33 cellular contexts compared by ENCODE assay signal in the genomic region with DNA sequence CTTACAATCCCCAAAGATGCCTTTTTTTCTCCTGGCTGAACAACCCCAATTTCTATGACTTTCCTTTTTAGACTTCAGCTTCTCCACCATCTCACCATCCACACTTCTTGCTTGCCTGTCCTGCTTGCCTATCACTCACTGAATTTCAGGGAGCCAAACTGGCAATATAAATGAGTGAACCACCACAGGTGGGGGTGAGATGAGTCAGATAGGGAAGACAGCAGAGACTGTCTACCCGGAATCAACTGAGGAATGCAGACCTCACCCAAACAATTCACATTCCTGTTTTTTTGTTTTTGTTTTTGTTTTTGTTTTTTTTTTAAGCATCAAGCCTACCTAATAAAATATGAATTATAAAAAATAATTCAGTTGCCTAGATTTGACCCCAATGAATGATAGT.
DNase-seq lines count a peak whose midpoint lies in the region; ATAC-seq, FAIRE-seq and TF ChIP-seq lines count a peak whose summit lies in the region.
"Had no signal": no experiment of that assay in that cellular context is flagged by ENCODE, and none has a peak within 500 bp of the region (broad histone marks: within the 10 kb centered on the region; RNA-seq: fewer than 3 reads in every experiment).

No MANE protein-coding gene starts in this region.

- H3K9ac ChIP-seq in H1 (replicated peaks in 1 of 4; ENCODE audit: extremely low read depth in 1 of 4, low read depth in 3 of 4, low read length in 3 of 4), result no peak overlapping the region
- no peak overlapping the region for H3K9ac ChIP-seq in smooth muscle cell (ENCODE audit: low read depth)

- no peak for TF ChIP-seq POLR2A in H1 (IDR thresholded peaks at IDR 0.05; ENCODE audit: control extremely low read depth in 1 of 2, low read depth in 2 of 2, low read length in 2 of 2)

- peaks cover 0 to 2% (median 0%) of the 10 kb centered on the region in 4 experiments; a peak in 1 of 7 replicates for H3K4me1 ChIP-seq in H1 (replicated peaks in 1 of 4; ENCODE audit: control insufficient read depth in 3 of 4, insufficient read depth in 4 of 4, low read length in 3 of 4)
- H3K4me1 ChIP-seq in smooth muscle cell (ENCODE audit: low read depth), result no peaks in the 10 kb centered on the region
- H3K4me1 ChIP-seq in HAP-1, result no peaks in the 10 kb centered on the region
- peaks cover 11% of the 10 kb centered on the region for H3K4me1 ChIP-seq in BE2C
- H3K4me1 ChIP-seq: A549, SJCRH30 had no signal

- H3K79me1 ChIP-seq in H1 (ENCODE audit: low read depth, low read length), result no peaks in the 10 kb centered on the region; the same call in 1 of the 2 replicates

- TF ChIP-seq RAD21 in H1 (IDR thresholded peaks at IDR 0.05 in 1 of 2, conservative IDR thresholded peaks at IDR 0.05 in 1 of 2; ENCODE audit: low read depth in 2 of 2, low read length in 2 of 2), result no peak

- H3K27ac ChIP-seq in H1 (ENCODE audit: low read depth, low read length) (no peak overlapping the region), smooth muscle cell (ENCODE audit: low read depth) (no peak overlapping the region)
- H3K27ac ChIP-seq: A549, HL-60, PC-9, SJCRH30 had no signal

- DNase-seq in HT1080 (ENCODE audit: low read depth) (peak; percentile 6), H1 (ENCODE audit: low read depth in 1 of 2, low spot score in 2 of 2) (no peak), islet precursor cell (peak; percentile 67), smooth muscle cell (lab: John Stamatoyannopoulos, UW; ENCODE audit: unreplicated experiment) (no peak), HAP-1 (ENCODE audit: low spot score in 2 of 2) (no peak), BE2C (no peak)
- DNase-seq: AML-193; C1 segment of cervical spinal cord; CD4-positive, alpha-beta memory T cell; COR-L47; DMS53; EL; GDM1; GOT3; Kasumi-1; MV-4-11; NCI-H1105 treated with DMSO at 0.1 percent for 48 hours; NCI-H146; NCI-H1930; NCI-H446 treated with DMSO at 0.1 percent for 48 hours; NCI-H526; NCI-H82; NK-92 treated with Interleukin-12 subunit alpha and Interleukin-12 subunit beta, amount 100 ng/mL, for 24 hours; PC-9 had no signal

- POLR2A ChIA-PET in H1 (lab: Charles Lee; ENCODE audit: partially characterized antibody), result no interaction called here

- no peak overlapping the region for H2BK5ac ChIP-seq in H1 (ENCODE audit: low read depth, low read length)

- H3K4ac ChIP-seq in H1 (replicated peaks; ENCODE audit: insufficient read length, low read depth, low read length), result no peak overlapping the region

- no peak for ATAC-seq in HG03354 (IDR thresholded peaks at IDR 0.05; ENCODE audit: poor library complexity, severe bottlenecking, unreplicated experiment)
- ATAC-seq: A549, GM12878, HCT116, K562, Right ventricle myocardium inferior, SK-N-SH treated with all-trans-retinoic acid at 6 μM for 48 hours had no signal

- H2BK12ac ChIP-seq in H1 (ENCODE audit: low read depth, low read length), result no peak overlapping the region

- H3K14ac ChIP-seq in H1 (ENCODE audit: insufficient read length), result no peak overlapping the region

- H2AK5ac ChIP-seq in H1 (ENCODE audit: low read depth, low read length), result no peak overlapping the region

- no peak for FAIRE-seq in H1 (lab: Jason Lieb, UNC)
- FAIRE-seq: A549, GM12878, K562 had no signal

- H3K36me3 ChIP-seq in H1 (ENCODE audit: control insufficient read depth in 2 of 4, insufficient read depth in 4 of 4, low read length in 3 of 4) (no peaks in the 10 kb centered on the region), smooth muscle cell (ENCODE audit: low read depth) (no peaks in the 10 kb centered on the region), HAP-1 (replicated peaks) (no peaks in the 10 kb centered on the region), BE2C (no peaks in the 10 kb centered on the region)
- H3K36me3 ChIP-seq: SJCRH30 had no signal

- no peak overlapping the region for H2AFZ ChIP-seq in H1 (ENCODE audit: low read length)
- no peak overlapping the region for H2AFZ ChIP-seq in smooth muscle cell (ENCODE audit: low read depth)
- H2AFZ ChIP-seq: PC-9 had no signal

- no peaks in the 10 kb centered on the region for H3K23me2 ChIP-seq in H1 (ENCODE audit: low read depth, low read length)

- no peak for TF ChIP-seq CTCF in H1 (IDR thresholded peaks at IDR 0.05; ENCODE audit: control extremely low read depth in 1 of 3, insufficient read depth in 1 of 3, low read depth in 1 of 3, low read length in 3 of 3)
- no peak for TF ChIP-seq CTCF in smooth muscle cell (IDR thresholded peaks at IDR 0.05; ENCODE audit: borderline replicate concordance, insufficient read depth, poor library complexity, severe bottlenecking)
- no peak for TF ChIP-seq CTCF in BE2C (IDR thresholded peaks at IDR 0.05; ENCODE audit: low read depth, low read length)

- 64% methylated on average over 1 of the region's 1 CpG; no CpG with 5 or more reads in 1 of the 2 experiments for WGBS in H1 (ENCODE audit: extremely low coverage in 1 of 2, insufficient coverage in 1 of 2, insufficient read length in 1 of 2, insufficient replicate concordance in 2 of 2, low coverage in 1 of 2, low lambda C conversion rate in 2 of 2, missing lambda C conversion rate in 1 of 2), 2 experiments
- 34% methylated on average over 1 of the region's 1 CpG for WGBS in smooth muscle cell (ENCODE audit: low lambda C conversion rate)

- H3K4me3 ChIP-seq in H1 (ENCODE audit: extremely low read depth in 1 of 4, insufficient read depth in 2 of 4, low read depth in 3 of 4, low read length in 4 of 4) (no peak overlapping the region), smooth muscle cell (no peak overlapping the region), HAP-1 (no peak overlapping the region), BE2C (ENCODE audit: low read depth, low read length) (no peak overlapping the region)
- H3K4me3 ChIP-seq: A549, GM12878, K562, PC-9, SJCRH30 had no signal

- no peak overlapping the region for H3K56ac ChIP-seq in H1 (replicated peaks; ENCODE audit: insufficient read length, low read depth, low read length)

- no peak overlapping the region for H2BK120ac ChIP-seq in H1 (replicated peaks; ENCODE audit: low read depth, low read length)

- H3K18ac ChIP-seq in H1 (ENCODE audit: extremely low read depth, low read length), result no peak overlapping the region

- CTCF ChIA-PET in H1 (lab: Charles Lee; ENCODE audit: partially characterized antibody), result interaction anchor here (0.6 to 5.1 kb wide), 7 partner anchors 9 to 489 kb away, joined by 3 to 56 read pairs (median 6); no protein-coding TSS in a partner anchor

- no peak for TF ChIP-seq EP300 in H1 (IDR thresholded peaks at IDR 0.05; ENCODE audit: borderline replicate concordance in 1 of 2, low read depth in 2 of 2, low read length in 2 of 2)

- H3K23ac ChIP-seq in H1 (ENCODE audit: insufficient read length), result no peak overlapping the region

- H3F3A ChIP-seq in smooth muscle cell (ENCODE audit: low read depth), result no peaks in the 10 kb centered on the region

- no peak overlapping the region for H4K5ac ChIP-seq in H1 (ENCODE audit: insufficient read length, low read depth, low read length)

- no peak overlapping the region for H4K8ac ChIP-seq in H1 (ENCODE audit: extremely low read depth, insufficient read depth, low read length)

- H2BK20ac ChIP-seq in H1 (ENCODE audit: low read length), result no peak overlapping the region

- no peak overlapping the region for H4K91ac ChIP-seq in H1 (replicated peaks; ENCODE audit: insufficient read length, low read length)

- in situ Hi-C loops in HAP-1 (cut with MboI; ENCODE audit: low sequenced_read_pairs), result no loop called here

- H2BK15ac ChIP-seq in H1 (ENCODE audit: low read length), result no peak overlapping the region

- no peaks in the 10 kb centered on the region for H3K9me3 ChIP-seq in H1 (ENCODE audit: insufficient read depth in 2 of 2, low read depth in 1 of 2, low read length in 1 of 2)
- H3K9me3 ChIP-seq in smooth muscle cell (replicated peaks; ENCODE audit: low read depth), result no peaks in the 10 kb centered on the region
- no peaks in the 10 kb centered on the region for H3K9me3 ChIP-seq in HAP-1
- H3K9me3 ChIP-seq in BE2C, result no peaks in the 10 kb centered on the region
- H3K9me3 ChIP-seq: A549, SJCRH30 had no signal

- H4K20me1 ChIP-seq in H1 (replicated peaks in 1 of 2; ENCODE audit: control insufficient read depth in 1 of 2, insufficient read depth in 2 of 2, low read length in 2 of 2), result no peaks in the 10 kb centered on the region
- H4K20me1 ChIP-seq in smooth muscle cell (ENCODE audit: low read depth), result no peaks in the 10 kb centered on the region

- H3K4me2 ChIP-seq in H1 (ENCODE audit: insufficient read depth in 1 of 2, low read depth in 2 of 2, low read length in 2 of 2) (no peak overlapping the region), smooth muscle cell (peak overlapping the region; percentile 56)
- H3K4me2 ChIP-seq: A549, PC-9 had no signal

- H3K27me3 ChIP-seq in H1 (replicated peaks in 1 of 4; ENCODE audit: control insufficient read depth in 3 of 4, extremely low read depth in 1 of 4, insufficient read depth in 3 of 4, low read length in 3 of 4) (no peaks in the 10 kb centered on the region), smooth muscle cell (ENCODE audit: low read depth) (no peaks in the 10 kb centered on the region), HAP-1 (ENCODE audit: low read depth) (no peaks in the 10 kb centered on the region), BE2C (no peaks in the 10 kb centered on the region)
- H3K27me3 ChIP-seq: SJCRH30 had no signal

- no peaks in the 10 kb centered on the region for H3K79me2 ChIP-seq in H1 (ENCODE audit: control insufficient read depth in 1 of 2, insufficient read depth in 2 of 2, low read length in 2 of 2)
- H3K79me2 ChIP-seq in smooth muscle cell (ENCODE audit: low read depth), result no peaks in the 10 kb centered on the region

TF ChIP-seq in H1, 55 proteins besides CTCF, POLR2A, EP300 and RAD21:
- TF ChIP-seq JUND (IDR thresholded peaks at IDR 0.05; ENCODE audit: low read length), result peak; percentile 47; the same call in 1 of the 2 replicates
- TF ChIP-seq CBX8 (IDR thresholded peaks at IDR 0.05; ENCODE audit: borderline replicate concordance, low read depth, low read length), result no peak
TF ChIP-seq in H1: peak in this region for 1.

Comparison
In these comparisons a context has a peak if more than half of its experiments do, and no peak if none do; other contexts are left out.
1. DNase-seq: peak in HT1080 (single experiment) and islet precursor cell (single experiment); none in H1 (0 of 2), smooth muscle cell (single experiment), HAP-1 (0 of 2) and BE2C (single experiment).